ENCODE assay signal across 1 cellular context in the genomic region with DNA sequence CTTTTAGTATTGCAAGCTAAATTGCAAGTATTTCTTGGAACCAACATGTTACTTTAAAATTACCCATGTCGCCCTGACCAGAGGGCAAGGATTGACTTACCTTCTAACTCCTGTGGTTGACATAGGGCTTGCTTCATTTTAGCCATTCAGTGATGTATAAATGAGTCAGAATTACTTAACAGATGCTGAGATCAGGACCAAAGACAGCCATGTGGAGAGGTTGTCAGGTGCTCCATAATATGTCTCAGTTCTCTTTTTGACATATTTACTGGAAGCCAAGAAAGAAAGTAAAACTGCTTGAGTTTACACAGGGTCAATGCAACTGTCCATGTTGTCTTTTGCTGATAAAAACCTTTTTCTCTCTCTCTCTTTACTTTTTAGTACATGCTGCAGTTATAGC.
TF ChIP-seq lines count a peak whose summit lies in the region.

No MANE protein-coding gene starts in this region.

TF ChIP-seq in GM12878, 131 proteins besides CTCF, POLR2A, EP300 and RAD21 (continued from another document):
- TF ChIP-seq MLLT1 (IDR thresholded peaks at IDR 0.05) (0 out of 2 replicates have a peak, but pooled peaks have one; percentile 42), EZH2 (IDR thresholded peaks at IDR 0.05; ENCODE audit: borderline replicate concordance, control insufficient read depth, low read depth, low read length) (no peak), TCF3 (IDR thresholded peaks at IDR 0.05; ENCODE audit: borderline replicate concordance, insufficient read depth, low read depth, low read length) (0 out of 2 replicates have a peak, but pooled peaks have one; percentile 40), RCOR1 (conservative IDR thresholded peaks at IDR 0.05; ENCODE audit: low read depth, low read length) (no peak), ATF2 (IDR thresholded peaks at IDR 0.05; ENCODE audit: low read length) (peak; percentile 45; the same call in 1 of the 2 replicates), IKZF1 (conservative IDR thresholded peaks at IDR 0.05) (0 out of 2 replicates have a peak, but pooled peaks have one; percentile 23), MEF2A (IDR thresholded peaks at IDR 0.05; ENCODE audit: insufficient read depth, low read depth, low read length) (no peak), GATAD2B (conservative IDR thresholded peaks at IDR 0.05; ENCODE audit: low read depth) (no peak), MEF2B (IDR thresholded peaks at IDR 0.05; ENCODE audit: partially characterized antibody, poor library complexity, severe bottlenecking) (no peak)
- TF ChIP-seq, protein P1, sequence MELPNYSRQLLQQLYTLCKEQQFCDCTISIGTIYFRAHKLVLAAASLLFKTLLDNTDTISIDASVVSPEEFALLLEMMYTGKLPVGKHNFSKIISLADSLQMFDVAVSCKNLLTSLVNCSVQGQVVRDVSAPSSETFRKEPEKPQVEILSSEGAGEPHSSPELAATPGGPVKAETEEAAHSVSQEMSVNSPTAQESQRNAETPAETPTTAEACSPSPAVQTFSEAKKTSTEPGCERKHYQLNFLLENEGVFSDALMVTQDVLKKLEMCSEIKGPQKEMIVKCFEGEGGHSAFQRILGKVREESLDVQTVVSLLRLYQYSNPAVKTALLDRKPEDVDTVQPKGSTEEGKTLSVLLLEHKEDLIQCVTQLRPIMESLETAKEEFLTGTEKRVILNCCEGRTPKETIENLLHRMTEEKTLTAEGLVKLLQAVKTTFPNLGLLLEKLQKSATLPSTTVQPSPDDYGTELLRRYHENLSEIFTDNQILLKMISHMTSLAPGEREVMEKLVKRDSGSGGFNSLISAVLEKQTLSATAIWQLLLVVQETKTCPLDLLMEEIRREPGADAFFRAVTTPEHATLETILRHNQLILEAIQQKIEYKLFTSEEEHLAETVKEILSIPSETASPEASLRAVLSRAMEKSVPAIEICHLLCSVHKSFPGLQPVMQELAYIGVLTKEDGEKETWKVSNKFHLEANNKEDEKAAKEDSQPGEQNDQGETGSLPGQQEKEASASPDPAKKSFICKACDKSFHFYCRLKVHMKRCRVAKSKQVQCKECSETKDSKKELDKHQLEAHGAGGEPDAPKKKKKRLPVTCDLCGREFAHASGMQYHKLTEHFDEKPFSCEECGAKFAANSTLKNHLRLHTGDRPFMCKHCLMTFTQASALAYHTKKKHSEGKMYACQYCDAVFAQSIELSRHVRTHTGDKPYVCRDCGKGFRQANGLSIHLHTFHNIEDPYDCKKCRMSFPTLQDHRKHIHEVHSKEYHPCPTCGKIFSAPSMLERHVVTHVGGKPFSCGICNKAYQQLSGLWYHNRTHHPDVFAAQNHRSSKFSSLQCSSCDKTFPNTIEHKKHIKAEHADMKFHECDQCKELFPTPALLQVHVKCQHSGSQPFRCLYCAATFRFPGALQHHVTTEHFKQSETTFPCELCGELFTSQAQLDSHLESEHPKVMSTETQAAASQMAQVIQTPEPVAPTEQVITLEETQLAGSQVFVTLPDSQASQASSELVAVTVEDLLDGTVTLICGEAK (IDR thresholded peaks at IDR 0.05; ENCODE audit: borderline replicate concordance), result peak; percentile 40; the same call in 1 of the 2 replicates
TF ChIP-seq in GM12878: peak in this region for 32.
